In genomic region chr2:217997510-217997909, GRCh38 we compare ENCODE assay signal across 19 cellular contexts.
"Had no signal": no experiment of that assay in that cellular context is flagged by ENCODE, and none has a peak within 500 bp of the region (broad histone marks: within the 10 kb centered on the region; RNA-seq: fewer than 3 reads in every experiment).

No MANE protein-coding gene starts in this region.

- H3K36me3 Mint-ChIP-seq: activated naive CD4-positive, alpha-beta T cell treated with anti-CD3 and anti-CD28 coated beads, Interleukin-2, amount 50 U/mL, for 72 hours; naive B cell; neural progenitor cell; stimulated activated memory B cell treated with anti-CD40 and anti-IgM and Interleukin-4, amounts not matched to agents 10 μg/mL and 1 μg/mL and 100 μg/mL, for 72 hours had no signal

- H3K4me2 ChIP-seq: neural progenitor cell had no signal

- FAIRE-seq: frontal cortex, keratinocyte, pancreas, TTC549, urothelium cell line had no signal

- H2AFZ ChIP-seq: neural progenitor cell had no signal

- H3K4me1 Mint-ChIP-seq: naive B cell; stimulated activated memory B cell treated with anti-CD40 and anti-IgM and Interleukin-4, amounts not matched to agents 10 μg/mL and 1 μg/mL and 100 μg/mL, for 72 hours had no signal

- H3K4me3 ChIP-seq: mucosa of descending colon, neural progenitor cell, pancreas, sigmoid colon, spleen had no signal

- H3K27ac Mint-ChIP-seq: neural progenitor cell; stimulated activated memory B cell treated with anti-CD40 and anti-IgM and Interleukin-4, amounts not matched to agents 10 μg/mL and 1 μg/mL and 100 μg/mL, for 72 hours had no signal

- H3K4me3 Mint-ChIP-seq: naive B cell; neural progenitor cell; stimulated activated memory B cell treated with anti-CD40 and anti-IgM and Interleukin-4, amounts not matched to agents 10 μg/mL and 1 μg/mL and 100 μg/mL, for 72 hours had no signal

- H3K27me3 ChIP-seq: pancreas, sigmoid colon, spleen had no signal

- H3K27ac ChIP-seq: epithelial cell of prostate, neural progenitor cell, spleen had no signal

- ATAC-seq: activated naive CD4-positive, alpha-beta T cell treated with anti-CD3 and anti-CD28 coated beads, Interleukin-2, amount 50 U/mL, for 72 hours; left lobe of liver; mucosa of descending colon; pancreas; stimulated activated memory B cell treated with anti-CD40 and anti-IgM and Interleukin-4, amounts not matched to agents 10 μg/mL and 1 μg/mL and 100 μg/mL, for 72 hours had no signal

- H3K36me3 ChIP-seq: neural progenitor cell, pancreas, sigmoid colon, spleen had no signal

- H3K9me3 ChIP-seq: mucosa of descending colon, pancreas, sigmoid colon, spleen had no signal

- H3K9ac ChIP-seq: neural progenitor cell had no signal

- H3K9me3 Mint-ChIP-seq: activated naive CD4-positive, alpha-beta T cell treated with anti-CD3 and anti-CD28 coated beads, Interleukin-2, amount 50 U/mL, for 72 hours; naive B cell; neural progenitor cell; stimulated activated memory B cell treated with anti-CD40 and anti-IgM and Interleukin-4, amounts not matched to agents 10 μg/mL and 1 μg/mL and 100 μg/mL, for 72 hours had no signal

- DNase-seq: activated CD4-positive, alpha-beta T cell treated with anti-CD3 and anti-CD28 coated beads, Interleukin-2, amount 50 U/mL, for 4 hours; activated gamma-delta T cell; amniotic stem cell; mucosa of descending colon; naive B cell; pancreas; sigmoid colon; spleen; stimulated activated CD4-positive, alpha-beta T cell treated with anti-CD3 and anti-CD28 coated beads, Interleukin-4, amount 100 ng/mL, for 4 hours; SW 1271 had no signal
